Comparison of ENCODE assay signal across 25 cellular contexts in the genomic region with DNA sequence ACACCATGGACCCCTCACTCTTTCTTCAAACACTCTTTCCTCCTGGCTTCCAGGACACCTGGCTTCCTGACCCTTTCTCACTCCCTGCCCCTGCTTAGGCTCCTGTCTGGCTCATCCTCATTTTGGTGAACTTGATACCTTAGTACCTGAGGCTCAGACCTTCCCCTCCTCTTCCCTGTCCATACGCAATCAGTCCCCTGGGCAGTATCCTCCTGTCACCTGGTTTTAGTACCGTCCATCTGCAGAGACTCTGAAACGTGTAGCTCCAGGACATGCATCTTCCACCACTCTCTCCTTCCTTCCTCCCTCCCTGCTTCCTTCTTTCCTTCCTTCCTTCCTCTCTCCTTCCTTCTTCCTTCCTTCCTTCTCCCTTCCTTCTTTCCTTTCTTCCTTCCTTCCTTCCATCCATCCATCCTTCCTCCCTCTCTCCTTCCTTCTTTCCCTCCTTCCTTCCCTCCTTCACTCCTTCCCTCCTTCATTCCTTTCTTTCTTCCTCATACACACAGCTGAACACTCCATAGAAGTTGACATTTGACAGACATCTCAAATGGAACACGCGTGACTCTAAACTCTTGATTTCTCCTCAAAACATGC.
"Had no signal": no experiment of that assay in that cellular context is flagged by ENCODE, and none has a peak within 500 bp of the region (broad histone marks: within the 10 kb centered on the region; RNA-seq: fewer than 3 reads in every experiment).

No MANE protein-coding gene starts in this region.

- DNase-seq: activated CD4-positive, alpha-beta memory T cell treated with anti-CD3 and anti-CD28 coated beads, Interleukin-2, amount 10 ng/mL, durations not matched to agents 7 days and 5 days; activated CD4-positive, alpha-beta T cell treated with anti-CD3 and anti-CD28 coated beads for 4 hours; activated CD4-positive, alpha-beta T cell treated with anti-CD3 and anti-CD28 coated beads, Interleukin-2, amount 10 ng/mL, durations not matched to agents 7 days and 5 days; activated CD4-positive, alpha-beta T cell treated with anti-CD3 and anti-CD28 coated beads, Interleukin-2, amount 50 U/mL, for 4 hours; activated CD4-positive, CD25-positive, alpha-beta regulatory T cell; activated CD4-positive, CD25-positive, alpha-beta regulatory T cell treated with anti-CD3 and anti-CD28 coated beads, Interleukin-2, amount 50 U/mL, for 72 hours; activated CD8-positive, alpha-beta memory T cell treated with anti-CD3 and anti-CD28 coated beads, Interleukin-2, amount 50 U/mL, for 48 hours; activated gamma-delta T cell; activated naive CD4-positive, alpha-beta T cell; activated naive CD4-positive, alpha-beta T cell treated with anti-CD3 and anti-CD28 coated beads, Interleukin-2, amount 10 ng/mL, durations not matched to agents 7 days and 5 days; activated T-cell treated with anti-CD3 and anti-CD28 coated beads for 4 hours; activated T-cell treated with anti-CD3 and anti-CD28 coated beads, Interleukin-2, amount 50 U/mL, for 24 hours; activated T-cell treated with anti-CD3 and anti-CD28 coated beads, Interleukin-2, amount 50 U/mL, for 72 hours; amygdala; aorta; body of pancreas; central memory CD4-positive, alpha-beta T cell; cerebellar nuclear complex; colonic mucosa; effector CD8-positive, alpha-beta T cell; foreskin fibroblast; T-helper 2 cell had no signal

- H3K4me3 Mint-ChIP-seq: activated CD4-positive, alpha-beta memory T cell treated with anti-CD3 and anti-CD28 coated beads, Interleukin-2, amount 10 ng/mL, durations not matched to agents 7 days and 5 days; activated CD4-positive, alpha-beta T cell treated with anti-CD3 and anti-CD28 coated beads, Interleukin-2, amount 10 ng/mL, durations not matched to agents 7 days and 5 days; activated naive CD4-positive, alpha-beta T cell treated with anti-CD3 and anti-CD28 coated beads, Interleukin-2, amount 10 ng/mL, durations not matched to agents 7 days and 5 days; activated T-cell treated with anti-CD3 and anti-CD28 coated beads, Interleukin-2, amount 50 U/mL, for 24 hours; activated T-cell treated with anti-CD3 and anti-CD28 coated beads, Interleukin-2, amount 50 U/mL, for 72 hours had no signal

- H3K27me3 Mint-ChIP-seq: activated CD4-positive, alpha-beta memory T cell treated with anti-CD3 and anti-CD28 coated beads, Interleukin-2, amount 10 ng/mL, durations not matched to agents 7 days and 5 days had no signal

- H3K4me1 ChIP-seq: adrenal gland, body of pancreas, colonic mucosa had no signal

- H3K9me3 ChIP-seq: adrenal gland, body of pancreas, colonic mucosa had no signal

- H3K36me3 Mint-ChIP-seq: activated naive CD4-positive, alpha-beta T cell treated with anti-CD3 and anti-CD28 coated beads, Interleukin-2, amount 10 ng/mL, durations not matched to agents 7 days and 5 days; activated naive CD4-positive, alpha-beta T cell treated with anti-CD3 and anti-CD28 coated beads, Interleukin-2, amount 50 U/mL, for 72 hours had no signal

- ATAC-seq: activated naive CD4-positive, alpha-beta T cell treated with anti-CD3 and anti-CD28 coated beads, Interleukin-2, amount 50 U/mL, for 72 hours; activated T-cell treated with anti-CD3 and anti-CD28 coated beads, Interleukin-2, amount 50 U/mL, for 72 hours; body of pancreas; esophagus mucosa had no signal

- H3K27ac ChIP-seq: adrenal gland, body of pancreas, colonic mucosa had no signal

- H3K9me3 Mint-ChIP-seq: activated CD4-positive, alpha-beta memory T cell treated with anti-CD3 and anti-CD28 coated beads, Interleukin-2, amount 10 ng/mL, durations not matched to agents 7 days and 5 days; activated CD4-positive, alpha-beta T cell treated with anti-CD3 and anti-CD28 coated beads, Interleukin-2, amount 10 ng/mL, durations not matched to agents 7 days and 5 days; activated naive CD4-positive, alpha-beta T cell treated with anti-CD3 and anti-CD28 coated beads, Interleukin-2, amount 10 ng/mL, durations not matched to agents 7 days and 5 days; activated naive CD4-positive, alpha-beta T cell treated with anti-CD3 and anti-CD28 coated beads, Interleukin-2, amount 50 U/mL, for 72 hours; activated T-cell treated with anti-CD3 and anti-CD28 coated beads, Interleukin-2, amount 50 U/mL, for 24 hours; activated T-cell treated with anti-CD3 and anti-CD28 coated beads, Interleukin-2, amount 50 U/mL, for 72 hours had no signal

- H3K4me1 Mint-ChIP-seq: activated CD4-positive, alpha-beta memory T cell treated with anti-CD3 and anti-CD28 coated beads, Interleukin-2, amount 10 ng/mL, durations not matched to agents 7 days and 5 days; activated CD4-positive, alpha-beta T cell treated with anti-CD3 and anti-CD28 coated beads, Interleukin-2, amount 10 ng/mL, durations not matched to agents 7 days and 5 days; activated naive CD4-positive, alpha-beta T cell treated with anti-CD3 and anti-CD28 coated beads, Interleukin-2, amount 10 ng/mL, durations not matched to agents 7 days and 5 days had no signal

- H3K27me3 ChIP-seq: adrenal gland, body of pancreas, colonic mucosa had no signal

- H3K4me3 ChIP-seq: adrenal gland, body of pancreas, colonic mucosa had no signal

- H3K27ac Mint-ChIP-seq: activated CD4-positive, alpha-beta memory T cell treated with anti-CD3 and anti-CD28 coated beads, Interleukin-2, amount 10 ng/mL, durations not matched to agents 7 days and 5 days; activated CD4-positive, alpha-beta T cell treated with anti-CD3 and anti-CD28 coated beads, Interleukin-2, amount 10 ng/mL, durations not matched to agents 7 days and 5 days; activated naive CD4-positive, alpha-beta T cell treated with anti-CD3 and anti-CD28 coated beads, Interleukin-2, amount 10 ng/mL, durations not matched to agents 7 days and 5 days; activated T-cell treated with anti-CD3 and anti-CD28 coated beads, Interleukin-2, amount 50 U/mL, for 24 hours; activated T-cell treated with anti-CD3 and anti-CD28 coated beads, Interleukin-2, amount 50 U/mL, for 72 hours had no signal

- H3K36me3 ChIP-seq: adrenal gland, colonic mucosa had no signal
